Comparison of ENCODE assay signal across 13 cellular contexts in genomic region chr6:75278474-75279077, GRCh38. TPM values are rescaled to one million over a fixed set of nuclear protein-coding genes. Genes with fewer than 3 reads are reported as not detected.
DNase-seq lines count a peak whose midpoint lies in the region; ATAC-seq and TF ChIP-seq lines count a peak whose summit lies in the region.
"Had no signal": no experiment of that assay in that cellular context is flagged by ENCODE, and none has a peak within 500 bp of the region (broad histone marks: within the 10 kb centered on the region; RNA-seq: fewer than 3 reads in every experiment).

No MANE protein-coding gene starts in this region.

- POLR2A ChIA-PET in MCF 10A (lab: Yijun Ruan, JAX) (interaction anchor here (0.7 to 11.1 kb wide), 6 partner anchors 9 to 324 kb away, joined by 3 to 314 read pairs (median 12); partner anchors contain the start of genes COX7A2 and SENP6), HEK293T (lab: Yijun Ruan, JAX) (interaction anchor here (0.5 kb wide), 1 partner anchor 35 kb away, joined by 3 read pairs; the partner anchor contains the start of gene COX7A2), Caco-2 (lab: Charles Lee) (no interaction called here)

- ATAC-seq in upper lobe of right lung: peak; percentile 51
- ATAC-seq in HG02678 (IDR thresholded peaks at IDR 0.05; ENCODE audit: unreplicated experiment): no peak

- no peak overlapping the region for H3K27ac ChIP-seq in breast epithelium
- H3K27ac ChIP-seq in upper lobe of right lung: no peak overlapping the region
- H3K27ac ChIP-seq: spleen had no signal

- H3K27me3 Mint-ChIP-seq in MCF 10A (ENCODE audit: insufficient read depth, unreplicated experiment): no peaks in the 10 kb centered on the region
- no peaks in the 10 kb centered on the region for H3K27me3 Mint-ChIP-seq in Caco-2 (ENCODE audit: insufficient read depth, unreplicated experiment)
- H3K27me3 Mint-ChIP-seq: activated B cell treated with CpG ODN at 0.5 μM for 24 hours had no signal

- BruUV-seq in MCF 10A (replicated peaks; lab: Mats Ljungman, UMichigan): no TSS peak
- no TSS peak for BruUV-seq in Caco-2 (replicated peaks; lab: Mats Ljungman, UMichigan)

- peak overlapping the region; percentile 28 for H3K4me3 Mint-ChIP-seq in MCF 10A (ENCODE audit: unreplicated experiment)
- H3K4me3 Mint-ChIP-seq in Caco-2 (ENCODE audit: unreplicated experiment): no peak overlapping the region
- H3K4me3 Mint-ChIP-seq: activated B cell treated with CpG ODN at 0.5 μM for 24 hours had no signal

- no peak for TF ChIP-seq POLR2A in breast epithelium (IDR thresholded peaks at IDR 0.05)

- H3K9me3 Mint-ChIP-seq in MCF 10A (ENCODE audit: unreplicated experiment) (peaks cover 15% of the 10 kb centered on the region), Caco-2 (ENCODE audit: unreplicated experiment) (no peaks in the 10 kb centered on the region)
- H3K9me3 Mint-ChIP-seq: activated B cell treated with CpG ODN at 0.5 μM for 24 hours had no signal

- DNase-seq in MCF 10A (ENCODE audit: unreplicated experiment) (no peak), breast epithelium (ENCODE audit: low spot score in 2 of 2) (no peak), OCI-M1 (lab: John Stamatoyannopoulos, UW) (peak; percentile 40), epithelial cell of esophagus (ENCODE audit: low read depth) (peak; percentile 37), upper lobe of right lung (no peak), HEK293T (ENCODE audit: extremely low spot score) (no peak), Caco-2 (no peak)
- DNase-seq: activated B cell treated with CpG ODN at 0.5 μM for 24 hours, C1 segment of cervical spinal cord, NCI-H187 treated with DMSO at 0.1 percent for 48 hours, RPMI8226, spleen had no signal

- H3K4me1 ChIP-seq in breast epithelium (peaks cover 0 to 38% of the 10 kb centered on the region in 2 donors), upper lobe of right lung (peaks cover 67% of the 10 kb centered on the region), Caco-2 (peaks cover 16% of the 10 kb centered on the region; the same call in 1 of the 2 replicates)

- CTCF ChIA-PET in MCF 10A (lab: Yijun Ruan, JAX): interaction anchor here (0.6 to 1.9 kb wide), 5 partner anchors 9 to 248 kb away, joined by 3 to 7 read pairs (median 4); no protein-coding TSS in a partner anchor
- CTCF ChIA-PET in HEK293T (lab: Yijun Ruan, JAX): interaction anchor here (1.5 kb wide), 1 partner anchor 19 kb away, joined by 3 read pairs; no protein-coding TSS in a partner anchor
- CTCF ChIA-PET in Caco-2 (lab: Charles Lee): interaction anchor here (0.5 kb wide), 1 partner anchor 285 kb away, joined by 6 read pairs; no protein-coding TSS in a partner anchor

- TF ChIP-seq CTCF in MCF 10A (IDR thresholded peaks at IDR 0.05; ENCODE audit: unreplicated experiment) (no peak), breast epithelium (IDR thresholded peaks at IDR 0.05) (no peak), epithelial cell of esophagus (IDR thresholded peaks at IDR 0.05; ENCODE audit: insufficient read depth, low read depth, low read length, missing control alignments) (no peak), upper lobe of right lung (IDR thresholded peaks at IDR 0.05) (no peak), Caco-2 (IDR thresholded peaks at IDR 0.05; ENCODE audit: insufficient read depth in 1 of 2, low read depth in 1 of 2, low read length in 1 of 2, severe bottlenecking in 1 of 2, unreplicated experiment in 1 of 2) (no peak)

- H3K36me3 Mint-ChIP-seq in MCF 10A (ENCODE audit: insufficient read depth, unreplicated experiment): peaks cover 9% of the 10 kb centered on the region
- no peaks in the 10 kb centered on the region for H3K36me3 Mint-ChIP-seq in Caco-2 (ENCODE audit: insufficient read depth, unreplicated experiment)

- H3K27ac Mint-ChIP-seq in MCF 10A (ENCODE audit: low read depth, unreplicated experiment) (peak overlapping the region; percentile 75), Caco-2 (ENCODE audit: unreplicated experiment) (no peak overlapping the region)

- intact Hi-C loops in MCF 10A (cut with micrococcal nuclease) (no loop called here), breast epithelium (cut with DNase I; ENCODE audit: low total_unique reads) (no loop called here), upper lobe of right lung (cut with DNase I) (no loop called here), Caco-2 (cut with micrococcal nuclease; ENCODE audit: unreplicated experiment) (no loop called here)

- H3K36me3 ChIP-seq in breast epithelium (no peaks in the 10 kb centered on the region), upper lobe of right lung (no peaks in the 10 kb centered on the region), Caco-2 (ENCODE audit: control insufficient read depth, insufficient read depth, low read length) (no peaks in the 10 kb centered on the region; the same call in 1 of the 2 replicates)
- H3K36me3 ChIP-seq: spleen had no signal

- H3K4me1 Mint-ChIP-seq in MCF 10A (ENCODE audit: insufficient read depth, unreplicated experiment) (peaks cover 57% of the 10 kb centered on the region), Caco-2 (ENCODE audit: low read depth, unreplicated experiment) (no peaks in the 10 kb centered on the region)

- H3K27me3 ChIP-seq in breast epithelium (no peaks in the 10 kb centered on the region), upper lobe of right lung (no peaks in the 10 kb centered on the region), Caco-2 (replicated peaks; ENCODE audit: control insufficient read depth, insufficient read depth, low read length) (no peaks in the 10 kb centered on the region)
- H3K27me3 ChIP-seq: spleen had no signal

- H3K4me3 ChIP-seq in breast epithelium (no peak overlapping the region), epithelial cell of esophagus (ENCODE audit: low read length) (no peak overlapping the region), upper lobe of right lung (no peak overlapping the region), Caco-2 (ENCODE audit: low read depth, low read length) (no peak overlapping the region)
- H3K4me3 ChIP-seq: spleen had no signal

- no peaks in the 10 kb centered on the region for H3K9me3 ChIP-seq in breast epithelium
- H3K9me3 ChIP-seq in upper lobe of right lung: no peaks in the 10 kb centered on the region
- 0 out of 2 replicates have a peak, but pooled peaks cover 5% of the 10 kb centered on the region for H3K9me3 ChIP-seq in Caco-2
- H3K9me3 ChIP-seq: spleen had no signal

TF ChIP-seq in HEK293T, 16 proteins besides CTCF, POLR2A, EP300 and RAD21:
- no peak for TF ChIP-seq ZNF384 (IDR thresholded peaks at IDR 0.05)
- no peak for TF ChIP-seq LEF1 (IDR thresholded peaks at IDR 0.05; ENCODE audit: borderline replicate concordance)
- TF ChIP-seq NFRKB (IDR thresholded peaks at IDR 0.05): no peak
- TF ChIP-seq ELF4 (IDR thresholded peaks at IDR 0.05): no peak
- no peak for TF ChIP-seq SP1 (IDR thresholded peaks at IDR 0.05)
- no peak for TF ChIP-seq FOXM1 (IDR thresholded peaks at IDR 0.05; ENCODE audit: borderline replicate concordance)
- no peak for TF ChIP-seq SUZ12 (IDR thresholded peaks at IDR 0.05)
- no peak for TF ChIP-seq CTBP1 (IDR thresholded peaks at IDR 0.05; ENCODE audit: borderline replicate concordance)
- no peak for TF ChIP-seq ARNT (IDR thresholded peaks at IDR 0.05)
- TF ChIP-seq L3MBTL2 (conservative IDR thresholded peaks at IDR 0.05): no peak
- no peak for TF ChIP-seq BHLHE40 (IDR thresholded peaks at IDR 0.05; ENCODE audit: borderline replicate concordance)

RNA-seq across cellular contexts. Expression of gene TMEM30A, which starts 6.0 kb away (rescaled TPM):
- total RNA-seq in MCF 10A (2022): 53.7 and 71.4 TPM in 2 replicates
- total RNA-seq in breast epithelium: 10 to 100 TPM; 79.6 to 84.2 (median 79.7) TPM
- total RNA-seq in upper lobe of right lung: 183 TPM
- total RNA-seq in Caco-2 (2022): 55.8 and 58.9 TPM in 2 replicates

RNA-seq across cellular contexts. Expression of gene COX7A2, which starts 35.0 kb away (rescaled TPM):
- total RNA-seq in MCF 10A (2022) (316 and 375 TPM in 2 replicates), breast epithelium (100 to 1,000 TPM; 171 to 206 (median 204) TPM), upper lobe of right lung (240 TPM), Caco-2 (2022) (381 and 385 TPM in 2 replicates)

Comparison
In these comparisons a context has a peak if more than half of its experiments do, and no peak if none do; other contexts are left out.
1. DNase-seq: peak in OCI-M1 (single experiment) and epithelial cell of esophagus (single experiment); none in MCF 10A (single experiment), breast epithelium (0 of 2), upper lobe of right lung (single experiment), HEK293T (single experiment) and Caco-2 (0 of 2).